Comparison of ENCODE assay signal across 34 cellular contexts in genomic region chr1:240036526-240036925, GRCh38.
"Had no signal": no experiment of that assay in that cellular context is flagged by ENCODE, and none has a peak within 500 bp of the region (broad histone marks: within the 10 kb centered on the region; RNA-seq: fewer than 3 reads in every experiment).

No MANE protein-coding gene starts in this region.

- H3K36me3 ChIP-seq: MG63 had no signal

- H3K9ac ChIP-seq: KMS-11 had no signal

- H3K27me3 ChIP-seq: MG63 had no signal

- H3K4me2 ChIP-seq: KMS-11 had no signal

- DNase-seq: Karpas-422, Kasumi-1, MG63, MM.1S, MV-4-11, NCI-H1048, NCI-H1092, NCI-H1092 treated with DMSO at 0.1 percent for 48 hours, NCI-H1105, NCI-H1105 treated with DMSO at 0.1 percent for 48 hours, NCI-H1417, NCI-H1417 treated with DMSO at 0.1 percent for 48 hours, NCI-H1436, NCI-H1436 treated with DMSO at 0.1 percent for 48 hours, NCI-H146, NCI-H1694, NCI-H1694 treated with DMSO at 0.1 percent for 48 hours, NCI-H187, NCI-H187 treated with DMSO at 0.1 percent for 48 hours, NCI-H1930, NCI-H2029, NCI-H2029 treated with DMSO at 0.1 percent for 48 hours, NCI-H2081, NCI-H2081 treated with DMSO at 0.1 percent for 48 hours, NCI-H2107, NCI-H2171, NCI-H2171 treated with DMSO at 0.1 percent for 48 hours, NCI-H2227 treated with DMSO at 0.1 percent for 48 hours, NCI-H226, NCI-H345, NCI-H446, NCI-H446 treated with DMSO at 0.1 percent for 48 hours, NCI-H510A had no signal

- H3K27ac ChIP-seq: KMS-11 had no signal

- H3K4me3 ChIP-seq: MG63 had no signal
